Comparison of ENCODE assay signal across 15 cellular contexts in genomic region chr5:148951612-148952011, GRCh38.
"Had no signal": no experiment of that assay in that cellular context is flagged by ENCODE, and none has a peak within 500 bp of the region (broad histone marks: within the 10 kb centered on the region; RNA-seq: fewer than 3 reads in every experiment).

No MANE protein-coding gene starts in this region.

- H3K27me3 ChIP-seq: heart right ventricle, right atrium auricular region, stomach, transverse colon had no signal

- DNase-seq: effector CD4-positive, alpha-beta T cell; heart right ventricle; hypothalamus; kidney glomerular epithelial cell; naive thymus-derived CD4-positive, alpha-beta T cell; nephron progenitor cell; small intestine; stimulated activated CD4-positive, alpha-beta T cell treated with anti-CD3 and anti-CD28 coated beads, Interleukin-12 subunit alpha, Interleukin-12 subunit beta, amount 100 ng/mL, for 4 hours; stimulated activated naive CD4-positive, alpha-beta T cell; stomach; substantia nigra; transverse colon had no signal

- H3K36me3 Mint-ChIP-seq: naive thymus-derived CD4-positive, alpha-beta T cell had no signal

- H3K4me3 ChIP-seq: coronary artery, heart right ventricle, right atrium auricular region, stomach, thoracic aorta, transverse colon had no signal

- H3K4me1 ChIP-seq: transverse colon had no signal

- ATAC-seq: heart right ventricle; naive thymus-derived CD4-positive, alpha-beta T cell had no signal

- H3K27ac Mint-ChIP-seq: naive thymus-derived CD4-positive, alpha-beta T cell; nephron progenitor cell had no signal

- H3K4me3 Mint-ChIP-seq: naive thymus-derived CD4-positive, alpha-beta T cell; nephron progenitor cell had no signal

- H3K9me3 ChIP-seq: heart right ventricle, right atrium auricular region, stomach, thoracic aorta, transverse colon had no signal

- H3K27ac ChIP-seq: coronary artery, transverse colon had no signal

- H3K9me3 Mint-ChIP-seq: nephron progenitor cell had no signal

- H3K36me3 ChIP-seq: heart right ventricle, right atrium auricular region, stomach, thoracic aorta, transverse colon had no signal

- H3K4me1 Mint-ChIP-seq: nephron progenitor cell had no signal
